Comparison of ENCODE assay signal across 12 cellular contexts in genomic region chr15:83927704-83928391, GRCh38.
DNase-seq lines count a peak whose midpoint lies in the region; ATAC-seq and TF ChIP-seq lines count a peak whose summit lies in the region.
"Had no signal": no experiment of that assay in that cellular context is flagged by ENCODE, and none has a peak within 500 bp of the region (broad histone marks: within the 10 kb centered on the region; RNA-seq: fewer than 3 reads in every experiment).

No MANE protein-coding gene starts in this region.

- no peak for DNase-seq in NCI-H2029 treated with DMSO at 0.1 percent for 48 hours (lab: John Stamatoyannopoulos, UW)
- DNase-seq in COLO668 (lab: John Stamatoyannopoulos, UW; ENCODE audit: unreplicated experiment): no peak
- no peak for DNase-seq in lower leg skin (ENCODE audit: low spot score in 2 of 2)
- DNase-seq in HFFc6: no peak
- DNase-seq: NCI-H1417; NK-92 treated with Interleukin-12 subunit alpha and Interleukin-12 subunit beta, amount 100 ng/mL, for 24 hours; occipital lobe had no signal

- TF ChIP-seq CTCF in GM12875 (IDR thresholded peaks at IDR 0.05; ENCODE audit: borderline replicate concordance, insufficient read depth, low read depth, low read length) (no peak), lower leg skin (IDR thresholded peaks at IDR 0.05) (no peak), HFFc6 (IDR thresholded peaks at IDR 0.05) (no peak)

- intact Hi-C loops in lower leg skin (cut with DNase I; ENCODE audit: low total_unique reads): no loop called here

- H3K4me3 Mint-ChIP-seq in HFFc6: no peak overlapping the region
- H3K4me3 Mint-ChIP-seq: central memory CD8-positive, alpha-beta T cell had no signal

- no peak overlapping the region for H3K27ac Mint-ChIP-seq in HFFc6

- no peak for TF ChIP-seq POLR2A in lower leg skin (IDR thresholded peaks at IDR 0.05)

- ATAC-seq in GM19043 (IDR thresholded peaks at IDR 0.05; ENCODE audit: low read depth, unreplicated experiment) (peak; percentile 44), HG02610 (IDR thresholded peaks at IDR 0.05; ENCODE audit: unreplicated experiment) (peak; percentile 52), HG03432 (IDR thresholded peaks at IDR 0.05; ENCODE audit: unreplicated experiment) (peak; percentile 43)

- no peaks in the 10 kb centered on the region; the same call in 1 of the 2 replicates for H3K36me3 Mint-ChIP-seq in HFFc6 (ENCODE audit: low read depth)

- H3K4me1 Mint-ChIP-seq in HFFc6 (ENCODE audit: low read depth): no peaks in the 10 kb centered on the region
- H3K4me1 Mint-ChIP-seq: central memory CD8-positive, alpha-beta T cell had no signal

- H3K27me3 Mint-ChIP-seq in HFFc6 (ENCODE audit: insufficient read depth): peaks cover 2% of the 10 kb centered on the region; the same call in 1 of the 2 replicates

- peaks cover 73% of the 10 kb centered on the region for H3K9me3 Mint-ChIP-seq in HFFc6
- H3K9me3 Mint-ChIP-seq: central memory CD8-positive, alpha-beta T cell had no signal

- H3K4me3 ChIP-seq in GM12875 (ENCODE audit: low read depth, low read length): peak overlapping the region; percentile 2
- no peak overlapping the region for H3K4me3 ChIP-seq in lower leg skin (ENCODE audit: low read depth, poor library complexity, severe bottlenecking)

- WGBS in lower leg skin, 2 donors: 92 to 96% methylated on average over 2 of the region's 2 CpGs
